Comparison of ENCODE assay signal across 1 cellular context in genomic region chr5:136188859-136189258, GRCh38.
TF ChIP-seq lines count a peak whose summit lies in the region.

No MANE protein-coding gene starts in this region.

TF ChIP-seq in K562, 482 proteins besides CTCF, POLR2A, EP300 and RAD21 (continued from another document and continues in another):
- TF ChIP-seq, protein P1, sequence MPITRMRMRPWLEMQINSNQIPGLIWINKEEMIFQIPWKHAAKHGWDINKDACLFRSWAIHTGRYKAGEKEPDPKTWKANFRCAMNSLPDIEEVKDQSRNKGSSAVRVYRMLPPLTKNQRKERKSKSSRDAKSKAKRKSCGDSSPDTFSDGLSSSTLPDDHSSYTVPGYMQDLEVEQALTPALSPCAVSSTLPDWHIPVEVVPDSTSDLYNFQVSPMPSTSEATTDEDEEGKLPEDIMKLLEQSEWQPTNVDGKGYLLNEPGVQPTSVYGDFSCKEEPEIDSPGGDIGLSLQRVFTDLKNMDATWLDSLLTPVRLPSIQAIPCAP (CRISPR knock-in tag; IDR thresholded peaks at IDR 0.05; ENCODE audit: borderline replicate concordance): no peak
- no peak for TF ChIP-seq DDX20 (tag; IDR thresholded peaks at IDR 0.05; ENCODE audit: low read depth)
- no peak for TF ChIP-seq FOXO4 (CRISPR knock-in tag; IDR thresholded peaks at IDR 0.05)
- no peak for TF ChIP-seq SRSF7 (optimal IDR thresholded peaks at IDR 0.05; ENCODE audit: low read depth, low read length)
- TF ChIP-seq PTRF (tag; IDR thresholded peaks at IDR 0.05): no peak
- TF ChIP-seq ATF7 (IDR thresholded peaks at IDR 0.05): peak; percentile 30; the same call in 1 of the 2 replicates
- no peak for TF ChIP-seq KDM5B (IDR thresholded peaks at IDR 0.05; ENCODE audit: insufficient replicate concordance, low read depth, low read length)
- TF ChIP-seq TAF7 (tag; IDR thresholded peaks at IDR 0.05): no peak
- TF ChIP-seq HNRNPUL1 (IDR thresholded peaks at IDR 0.05; ENCODE audit: low read length): no peak
- no peak for TF ChIP-seq PCBP2 (IDR thresholded peaks at IDR 0.05; ENCODE audit: low read depth, low read length, poor library complexity, severe bottlenecking)
- no peak for TF ChIP-seq NFRKB (IDR thresholded peaks at IDR 0.05; ENCODE audit: low read depth)
- no peak for TF ChIP-seq YY1 (IDR thresholded peaks at IDR 0.05; ENCODE audit: borderline replicate concordance in 1 of 3, control insufficient read depth in 1 of 3, extremely low read depth in 1 of 3, insufficient read depth in 3 of 3, insufficient read length in 1 of 3, insufficient replicate concordance in 2 of 3, low read depth in 1 of 3, low read length in 2 of 3)
- TF ChIP-seq RFX5 (IDR thresholded peaks at IDR 0.05; ENCODE audit: low read depth, low read length): no peak
- no peak for TF ChIP-seq NFATC3 (IDR thresholded peaks at IDR 0.05)
- TF ChIP-seq ZNF609 (CRISPR knock-in tag; IDR thresholded peaks at IDR 0.05; ENCODE audit: borderline replicate concordance): no peak
- no peak for TF ChIP-seq RFX7 (CRISPR knock-in tag; IDR thresholded peaks at IDR 0.05)
- TF ChIP-seq JUND (IDR thresholded peaks at IDR 0.05; ENCODE audit: borderline replicate concordance, low read depth, low read length): peak; percentile 45; the same call in 1 of the 2 replicates
- TF ChIP-seq JUND (tag; IDR thresholded peaks at IDR 0.05; ENCODE audit: borderline replicate concordance, low read depth, low read length): peak; percentile 54; the same call in 2 of the 3 replicates
- TF ChIP-seq ESRRB (CRISPR knock-in tag; IDR thresholded peaks at IDR 0.05; ENCODE audit: borderline replicate concordance): no peak
- TF ChIP-seq, protein P2, sequence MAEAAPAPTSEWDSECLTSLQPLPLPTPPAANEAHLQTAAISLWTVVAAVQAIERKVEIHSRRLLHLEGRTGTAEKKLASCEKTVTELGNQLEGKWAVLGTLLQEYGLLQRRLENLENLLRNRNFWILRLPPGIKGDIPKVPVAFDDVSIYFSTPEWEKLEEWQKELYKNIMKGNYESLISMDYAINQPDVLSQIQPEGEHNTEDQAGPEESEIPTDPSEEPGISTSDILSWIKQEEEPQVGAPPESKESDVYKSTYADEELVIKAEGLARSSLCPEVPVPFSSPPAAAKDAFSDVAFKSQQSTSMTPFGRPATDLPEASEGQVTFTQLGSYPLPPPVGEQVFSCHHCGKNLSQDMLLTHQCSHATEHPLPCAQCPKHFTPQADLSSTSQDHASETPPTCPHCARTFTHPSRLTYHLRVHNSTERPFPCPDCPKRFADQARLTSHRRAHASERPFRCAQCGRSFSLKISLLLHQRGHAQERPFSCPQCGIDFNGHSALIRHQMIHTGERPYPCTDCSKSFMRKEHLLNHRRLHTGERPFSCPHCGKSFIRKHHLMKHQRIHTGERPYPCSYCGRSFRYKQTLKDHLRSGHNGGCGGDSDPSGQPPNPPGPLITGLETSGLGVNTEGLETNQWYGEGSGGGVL (CRISPR knock-in tag; IDR thresholded peaks at IDR 0.05): no peak
- peak in 1 of 2 experiments; percentile 72; a peak in 2 of 4 replicates for TF ChIP-seq RCOR1 (IDR thresholded peaks at IDR 0.05; ENCODE audit: borderline replicate concordance in 1 of 2, low read depth in 2 of 2, low read length in 2 of 2)
- TF ChIP-seq ZBTB7A (IDR thresholded peaks at IDR 0.05; ENCODE audit: borderline replicate concordance, control insufficient read depth, low read depth, low read length): no peak
- TF ChIP-seq POLR2AphosphoS2 (IDR thresholded peaks at IDR 0.05; ENCODE audit: low read length): no peak
- no peak for TF ChIP-seq ZNF561 (CRISPR knock-in tag; conservative IDR thresholded peaks at IDR 0.05)
- no peak for TF ChIP-seq FOSL1 (tag; conservative IDR thresholded peaks at IDR 0.05)
- TF ChIP-seq ZFP1 (CRISPR knock-in tag; IDR thresholded peaks at IDR 0.05): no peak
- no peak for TF ChIP-seq MCM7 (IDR thresholded peaks at IDR 0.05)
- TF ChIP-seq RBBP5 (IDR thresholded peaks at IDR 0.05; ENCODE audit: borderline replicate concordance, insufficient read depth, low read length, poor library complexity, severe bottlenecking): peak; percentile 47
- no peak for TF ChIP-seq ZNF263 (CRISPR knock-in tag; IDR thresholded peaks at IDR 0.05; ENCODE audit: borderline replicate concordance)
- TF ChIP-seq NFIC (IDR thresholded peaks at IDR 0.05): no peak
- TF ChIP-seq MCM5 (IDR thresholded peaks at IDR 0.05; ENCODE audit: low read depth): no peak
- no peak for TF ChIP-seq DACH1 (IDR thresholded peaks at IDR 0.05; ENCODE audit: partially characterized antibody)
- no peak for TF ChIP-seq CREBBP (IDR thresholded peaks at IDR 0.05; ENCODE audit: low read depth, low read length)
- TF ChIP-seq BMI1 (IDR thresholded peaks at IDR 0.05; ENCODE audit: low read length): no peak
- TF ChIP-seq, protein P3, sequence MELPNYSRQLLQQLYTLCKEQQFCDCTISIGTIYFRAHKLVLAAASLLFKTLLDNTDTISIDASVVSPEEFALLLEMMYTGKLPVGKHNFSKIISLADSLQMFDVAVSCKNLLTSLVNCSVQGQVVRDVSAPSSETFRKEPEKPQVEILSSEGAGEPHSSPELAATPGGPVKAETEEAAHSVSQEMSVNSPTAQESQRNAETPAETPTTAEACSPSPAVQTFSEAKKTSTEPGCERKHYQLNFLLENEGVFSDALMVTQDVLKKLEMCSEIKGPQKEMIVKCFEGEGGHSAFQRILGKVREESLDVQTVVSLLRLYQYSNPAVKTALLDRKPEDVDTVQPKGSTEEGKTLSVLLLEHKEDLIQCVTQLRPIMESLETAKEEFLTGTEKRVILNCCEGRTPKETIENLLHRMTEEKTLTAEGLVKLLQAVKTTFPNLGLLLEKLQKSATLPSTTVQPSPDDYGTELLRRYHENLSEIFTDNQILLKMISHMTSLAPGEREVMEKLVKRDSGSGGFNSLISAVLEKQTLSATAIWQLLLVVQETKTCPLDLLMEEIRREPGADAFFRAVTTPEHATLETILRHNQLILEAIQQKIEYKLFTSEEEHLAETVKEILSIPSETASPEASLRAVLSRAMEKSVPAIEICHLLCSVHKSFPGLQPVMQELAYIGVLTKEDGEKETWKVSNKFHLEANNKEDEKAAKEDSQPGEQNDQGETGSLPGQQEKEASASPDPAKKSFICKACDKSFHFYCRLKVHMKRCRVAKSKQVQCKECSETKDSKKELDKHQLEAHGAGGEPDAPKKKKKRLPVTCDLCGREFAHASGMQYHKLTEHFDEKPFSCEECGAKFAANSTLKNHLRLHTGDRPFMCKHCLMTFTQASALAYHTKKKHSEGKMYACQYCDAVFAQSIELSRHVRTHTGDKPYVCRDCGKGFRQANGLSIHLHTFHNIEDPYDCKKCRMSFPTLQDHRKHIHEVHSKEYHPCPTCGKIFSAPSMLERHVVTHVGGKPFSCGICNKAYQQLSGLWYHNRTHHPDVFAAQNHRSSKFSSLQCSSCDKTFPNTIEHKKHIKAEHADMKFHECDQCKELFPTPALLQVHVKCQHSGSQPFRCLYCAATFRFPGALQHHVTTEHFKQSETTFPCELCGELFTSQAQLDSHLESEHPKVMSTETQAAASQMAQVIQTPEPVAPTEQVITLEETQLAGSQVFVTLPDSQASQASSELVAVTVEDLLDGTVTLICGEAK (IDR thresholded peaks at IDR 0.05): no peak
- TF ChIP-seq, protein P3 (CRISPR knock-in tag; IDR thresholded peaks at IDR 0.05): no peak
- no peak for TF ChIP-seq GTF2F1 (IDR thresholded peaks at IDR 0.05; ENCODE audit: low read depth, low read length)
- TF ChIP-seq SIRT6 (IDR thresholded peaks at IDR 0.05; ENCODE audit: low read depth, low read length): no peak
- TF ChIP-seq CBFB (CRISPR knock-in tag; IDR thresholded peaks at IDR 0.05): no peak
- no peak for TF ChIP-seq KLF10 (CRISPR knock-in tag; IDR thresholded peaks at IDR 0.05)
- TF ChIP-seq ZKSCAN3 (CRISPR knock-in tag; IDR thresholded peaks at IDR 0.05): no peak
- no peak for TF ChIP-seq ZNF431 (CRISPR knock-in tag; IDR thresholded peaks at IDR 0.05)
- TF ChIP-seq SAFB (IDR thresholded peaks at IDR 0.05; ENCODE audit: borderline replicate concordance, low read depth, low read length): no peak
- TF ChIP-seq CHD2 (IDR thresholded peaks at IDR 0.05; ENCODE audit: low read depth, low read length): no peak
- no peak for TF ChIP-seq TFAM (CRISPR knock-in tag; conservative IDR thresholded peaks at IDR 0.05)
- TF ChIP-seq DNMT1 (IDR thresholded peaks at IDR 0.05): no peak
- TF ChIP-seq ZBTB8A (IDR thresholded peaks at IDR 0.05; ENCODE audit: partially characterized antibody): no peak
- no peak for TF ChIP-seq ZNF232 (CRISPR knock-in tag; IDR thresholded peaks at IDR 0.05)
- TF ChIP-seq ZNF408 (CRISPR knock-in tag; IDR thresholded peaks at IDR 0.05; ENCODE audit: low read depth): no peak
- TF ChIP-seq PATZ1 (CRISPR knock-in tag; IDR thresholded peaks at IDR 0.05; ENCODE audit: borderline replicate concordance): no peak
- TF ChIP-seq FOXP1 (CRISPR knock-in tag; IDR thresholded peaks at IDR 0.05): no peak
- no peak for TF ChIP-seq ZNF239 (CRISPR knock-in tag; IDR thresholded peaks at IDR 0.05)
